Comparison of ENCODE assay signal across 8 cellular contexts in genomic region chr11:45805305-45806071, GRCh38. TPM values are rescaled to one million over a fixed set of nuclear protein-coding genes. Genes with fewer than 3 reads are reported as not detected.
DNase-seq lines count a peak whose midpoint lies in the region; ATAC-seq, FAIRE-seq and TF ChIP-seq lines count a peak whose summit lies in the region.

No MANE protein-coding gene starts in this region.

- peak; percentile 51 to 63 for ATAC-seq in A549
- ATAC-seq in HG03095 (IDR thresholded peaks at IDR 0.05; ENCODE audit: unreplicated experiment) = peak; percentile 17
- ATAC-seq in mucosa of descending colon = peak; percentile 44

- CTCF ChIA-PET in A549 (lab: Yijun Ruan, JAX) = interaction anchor here (0.9 to 3.1 kb wide), 3 partner anchors 11 to 39 kb away, joined by 3 to 13 read pairs (median 5); no protein-coding TSS in a partner anchor

- no peaks in the 10 kb centered on the region for H3K9me3 ChIP-seq in A549
- H3K9me3 ChIP-seq in endocrine pancreas (ENCODE audit: control insufficient read depth, low read length) = no peaks in the 10 kb centered on the region
- no peaks in the 10 kb centered on the region for H3K9me3 ChIP-seq in mucosa of descending colon

- no peak for TF ChIP-seq POLR2A in A549 (IDR thresholded peaks at IDR 0.05; ENCODE audit: low read length)

- TF ChIP-seq CTCF in A549 (IDR thresholded peaks at IDR 0.05) (no peak), GM12864 (IDR thresholded peaks at IDR 0.05; ENCODE audit: low read depth, low read length, missing control alignments) (no peak), mucosa of descending colon (IDR thresholded peaks at IDR 0.05) (no peak)

- peak overlapping the region; percentile 74 for H3K9ac ChIP-seq in endocrine pancreas (ENCODE audit: control insufficient read depth, insufficient read depth, low read length)

- H3K27me3 ChIP-seq in endocrine pancreas (ENCODE audit: control insufficient read depth, insufficient read depth, low read length) = no peaks in the 10 kb centered on the region

- FAIRE-seq in A549 (lab: Jason Lieb, UNC) = no peak

- POLR2A ChIA-PET in A549 (lab: Yijun Ruan, JAX) = no interaction called here

- peaks cover 23% of the 10 kb centered on the region for H3K4me1 ChIP-seq in A549
- no peaks in the 10 kb centered on the region for H3K4me1 ChIP-seq in endocrine pancreas (ENCODE audit: control insufficient read depth, insufficient read depth, low read length)
- H3K4me1 ChIP-seq in mucosa of descending colon (ENCODE audit: low read depth) = peaks cover 40% of the 10 kb centered on the region
- H3K4me1 ChIP-seq in urinary bladder (ENCODE audit: insufficient read depth) = no peaks in the 10 kb centered on the region

- H3K27ac ChIP-seq in A549 = peak overlapping the region; percentile 89 to 92
- peak overlapping the region; percentile 50 for H3K27ac ChIP-seq in urinary bladder (ENCODE audit: low read depth)

- no peak for TF ChIP-seq RAD21 in A549 (conservative IDR thresholded peaks at IDR 0.05 in 1 of 2, IDR thresholded peaks at IDR 0.05 in 1 of 2)

- intact Hi-C loops in mucosa of descending colon (cut with DNase I, micrococcal nuclease) = no loop called here

- H3K36me3 ChIP-seq in endocrine pancreas (ENCODE audit: control insufficient read depth, insufficient read depth, low read length) (no peaks in the 10 kb centered on the region), mucosa of descending colon (ENCODE audit: low read depth) (no peaks in the 10 kb centered on the region), urinary bladder (ENCODE audit: insufficient read depth) (no peaks in the 10 kb centered on the region)

- 52% methylated on average over 17 of the region's 29 CpGs for WGBS in A549 (ENCODE audit: missing lambda C conversion rate)
- 20% methylated on average over 29 of the region's 29 CpGs for WGBS in urinary bladder

- no peak for TF ChIP-seq EP300 in A549 (IDR thresholded peaks at IDR 0.05)

- H3K4me2 ChIP-seq in A549 = peak overlapping the region; percentile 93

- DNase-seq in A549 (ENCODE audit: low read depth in 1 of 2, low spot score in 1 of 2) (peak; percentile 25 to 28), GM12864 (ENCODE audit: low read depth) (no peak), SHP77 treated with DMSO at 0.1 percent for 48 hours (lab: John Stamatoyannopoulos, UW) (peak; percentile 40), mucosa of descending colon (peak in 2 of 3 donors; percentile 58 to 71)
- DNase-seq in stimulated activated CD4-positive, alpha-beta T cell treated with anti-CD3 and anti-CD28 coated beads, Interleukin-1b, Interleukin-23, amount 100 ng/mL, for 48 hours = no peak

- H3K4me3 ChIP-seq in A549 = peak overlapping the region; percentile 68
- peak overlapping the region; percentile 62 for H3K4me3 ChIP-seq in GM12864 (ENCODE audit: low read depth, low read length)
- H3K4me3 ChIP-seq in endocrine pancreas (ENCODE audit: control insufficient read depth, insufficient read depth, low read length) = peak overlapping the region; percentile 14
- peak overlapping the region; percentile 65 for H3K4me3 ChIP-seq in mucosa of descending colon
- H3K4me3 ChIP-seq in urinary bladder (ENCODE audit: low read depth, low read length) = peak overlapping the region; percentile 79

TF ChIP-seq in A549, 52 proteins besides CTCF, POLR2A, EP300 and RAD21:
- no peak for TF ChIP-seq NPAS2 (CRISPR knock-in tag; IDR thresholded peaks at IDR 0.05; ENCODE audit: borderline replicate concordance)
- no peak for TF ChIP-seq POLR2AphosphoS2 (conservative IDR thresholded peaks at IDR 0.05; ENCODE audit: low read length)
- TF ChIP-seq RNF2 (IDR thresholded peaks at IDR 0.05; ENCODE audit: borderline replicate concordance, low read depth) = no peak
- no peak for TF ChIP-seq NR3C1 (IDR thresholded peaks at IDR 0.05)
- TF ChIP-seq HOXB13 (CRISPR knock-in tag; IDR thresholded peaks at IDR 0.05; ENCODE audit: low read depth) = no peak
- TF ChIP-seq ATOH8 (CRISPR knock-in tag; IDR thresholded peaks at IDR 0.05; ENCODE audit: low read depth) = no peak
- TF ChIP-seq USF2 (IDR thresholded peaks at IDR 0.05) = no peak
- no peak for TF ChIP-seq CEBPB (IDR thresholded peaks at IDR 0.05)

RNA-seq across cellular contexts. Expression of gene SLC35C1, which starts 0.5 kb away (rescaled TPM):
- polyA plus RNA-seq in A549 (2011; rRNA removed) (3.3 and 7.8 TPM in 2 replicates), A549 (2017; fragmentation: RNase III; extraction: RNeasy Plus Mini Kit Qiagen cat#74134 plus additional on column Dnase treatment) (13.0 to 14.5 TPM (median 14.0 TPM) in 3 replicates), urinary bladder (19.2 TPM)
- 7.7 and 14.0 TPM in 2 replicates for polyA plus RNA-seq in A549 (2012; cell fraction: cytosol; rRNA removed)
- polyA plus RNA-seq in A549 (2012; cell fraction: nucleus; rRNA removed) = 14.0 and 16.6 TPM in 2 replicates
- polyA minus RNA-seq in A549 (2011; rRNA and poly(A)+ RNA removed) = 9.4 and 13.7 TPM in 2 replicates
- total RNA-seq in mucosa of descending colon (10 to 100 TPM; 26.6 to 47.8 (median 35.6) TPM), urinary bladder (6.2 TPM)

RNA-seq across cellular contexts. Expression of gene CRY2, which starts 41.8 kb away (rescaled TPM):
- polyA plus RNA-seq in A549 (2011; rRNA removed) (4.1 and 4.9 TPM in 2 replicates), A549 (2017; fragmentation: RNase III; extraction: RNeasy Plus Mini Kit Qiagen cat#74134 plus additional on column Dnase treatment) (2.9 to 4.0 TPM (median 3.2 TPM) in 3 replicates), urinary bladder (32.4 TPM)
- 2.3 and 3.2 TPM in 2 replicates for polyA plus RNA-seq in A549 (2012; cell fraction: cytosol; rRNA removed)
- 10.4 and 10.6 TPM in 2 replicates for polyA plus RNA-seq in A549 (2012; cell fraction: nucleus; rRNA removed)
- polyA minus RNA-seq in A549 (2011; rRNA and poly(A)+ RNA removed) = 12.8 and 13.8 TPM in 2 replicates
- total RNA-seq in mucosa of descending colon (10 to 100 TPM; 26.0 to 52.0 (median 28.8) TPM), urinary bladder (31.0 TPM)

Comparison
In these comparisons a context has a peak if more than half of its experiments do, and no peak if none do; other contexts are left out.
1. DNase-seq: peak in A549 (2 of 2), SHP77 treated with DMSO at 0.1 percent for 48 hours (single experiment) and mucosa of descending colon (2 of 3); none in GM12864 (single experiment) and stimulated activated CD4-positive, alpha-beta T cell treated with anti-CD3 and anti-CD28 coated beads, Interleukin-1b, Interleukin-23, amount 100 ng/mL, for 48 hours (single experiment).
2. H3K4me3 ChIP-seq: peak in every context shown above with its lines; median percentile 79 in urinary bladder; 68 in A549; 65 in mucosa of descending colon; 62 in GM12864; 14 in endocrine pancreas.
3. Peak in every context shown above with its lines, with median percentiles within 50 percentile points of each other: ATAC-seq.